Comparison of ENCODE assay signal across 1 cellular context in genomic region chr6:116866281-116866871, GRCh38.
TF ChIP-seq lines count a peak whose summit lies in the region.

No MANE protein-coding gene starts in this region.

TF ChIP-seq in HepG2, 621 proteins besides CTCF, POLR2A, EP300 and RAD21 (continued from another document):
- TF ChIP-seq MAFK (conservative IDR thresholded peaks at IDR 0.05 in 1 of 2, IDR thresholded peaks at IDR 0.05 in 1 of 2; ENCODE audit: low read length in 2 of 2) (peak; percentile 83 to 93), NFE2 (CRISPR knock-in tag; IDR thresholded peaks at IDR 0.05) (peak; percentile 64; the same call in 1 of the 2 replicates), ZEB1 (IDR thresholded peaks at IDR 0.05; ENCODE audit: insufficient replicate concordance, low read depth) (no peak)
